Comparison of ENCODE assay signal across 8 cellular contexts in the genomic region with DNA sequence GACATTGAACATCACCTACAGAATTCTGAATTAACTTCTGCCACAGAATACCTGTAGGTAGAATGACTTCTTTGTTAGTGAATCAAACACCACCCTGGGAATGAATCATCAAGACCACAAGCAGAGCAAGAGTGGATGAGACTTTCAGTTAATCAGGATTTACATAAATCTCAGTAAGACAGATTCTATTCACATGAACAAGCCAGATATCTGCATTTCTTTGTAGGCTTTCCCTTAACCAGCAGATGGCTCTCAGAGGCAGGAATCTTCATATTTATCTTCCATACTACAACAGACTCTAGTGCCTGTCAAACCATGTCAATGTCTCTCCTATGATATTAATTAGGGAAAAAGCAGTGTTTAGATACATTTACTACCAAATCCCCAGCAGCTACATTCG.
DNase-seq lines count a peak whose midpoint lies in the region; ATAC-seq and TF ChIP-seq lines count a peak whose summit lies in the region.

No MANE protein-coding gene starts in this region.

- no peaks in the 10 kb centered on the region for H3K79me2 ChIP-seq in OCI-LY7 (ENCODE audit: insufficient read depth, low read depth, low read length)

- H3K4me1 ChIP-seq in A673 (ENCODE audit: insufficient read depth, low read length, poor library complexity, severe bottlenecking), result peaks cover 15% of the 10 kb centered on the region
- H3K4me1 ChIP-seq in OCI-LY7 (ENCODE audit: insufficient read depth, low read length, poor library complexity, severe bottlenecking), result no peaks in the 10 kb centered on the region

- no peak overlapping the region for H3K27ac ChIP-seq in A673 (ENCODE audit: low read depth, low read length, poor library complexity, severe bottlenecking)
- H3K27ac ChIP-seq in OCI-LY7 (ENCODE audit: low read depth, low read length, poor library complexity, severe bottlenecking), result no peak overlapping the region

- intact Hi-C loops in A673 (cut with micrococcal nuclease; ENCODE audit: unreplicated experiment) (loop anchor here (10.0 kb wide), 1 partner anchor 1533 kb away; no protein-coding TSS in a partner anchor), OCI-LY7 (cut with micrococcal nuclease; ENCODE audit: unreplicated experiment) (no loop called here)

- H3K36me3 ChIP-seq in A673 (ENCODE audit: insufficient read depth, low read length, poor library complexity, severe bottlenecking) (no peaks in the 10 kb centered on the region), OCI-LY7 (ENCODE audit: insufficient read depth, low read length) (no peaks in the 10 kb centered on the region)

- H3K27me3 ChIP-seq in A673 (replicated peaks; ENCODE audit: insufficient read depth, low read depth, low read length, poor library complexity), result no peaks in the 10 kb centered on the region

- POLR2A ChIA-PET in A673 (lab: Charles Lee; ENCODE audit: low non-redundant PET), result no interaction called here
- POLR2A ChIA-PET in OCI-LY7 (lab: Charles Lee), result interaction anchor here (0.8 to 1.2 kb wide), 2 partner anchors 17 to 540 kb away, joined by 4 read pairs; no protein-coding TSS in a partner anchor

- H2AFZ ChIP-seq in OCI-LY7 (ENCODE audit: low read length), result no peak overlapping the region

- ATAC-seq in HG02678 (IDR thresholded peaks at IDR 0.05; ENCODE audit: unreplicated experiment), result peak; percentile 90

- DNase-seq in A673 (ENCODE audit: low spot score) (peak; percentile 84), OCI-LY7 (ENCODE audit: low spot score) (peak; percentile 3), foreskin melanocyte (peak; percentile 37), DMS114 treated with DMSO at 0.1 percent for 48 hours (lab: John Stamatoyannopoulos, UW; ENCODE audit: unreplicated experiment) (no peak), erythroblast (lab: John Stamatoyannopoulos, UW) (no peak), MV-4-11 (lab: John Stamatoyannopoulos, UW) (no peak)

- CTCF ChIA-PET in A673 (lab: Charles Lee) (interaction anchor here (0.8 kb wide), 1 partner anchor 1497 kb away, joined by 3 read pairs; no protein-coding TSS in a partner anchor), OCI-LY7 (lab: Charles Lee; ENCODE audit: unreplicated experiment) (no interaction called here)

- TF ChIP-seq CTCF in A673 (conservative IDR thresholded peaks at IDR 0.05; ENCODE audit: low read depth, low read length), result peak; percentile 65
- 0 out of 2 replicates have a peak, but pooled peaks have one; percentile 6 for TF ChIP-seq CTCF in GM12875 (IDR thresholded peaks at IDR 0.05; ENCODE audit: borderline replicate concordance, insufficient read depth, low read depth, low read length)
- peak; percentile 52 for TF ChIP-seq CTCF in OCI-LY7 (conservative IDR thresholded peaks at IDR 0.05; ENCODE audit: low read length)

- no TSS peak for BruUV-seq in A673 (replicated peaks; lab: Mats Ljungman, UMichigan)
- no TSS peak for BruUV-seq in OCI-LY7 (replicated peaks; lab: Mats Ljungman, UMichigan)

- H3K9me3 ChIP-seq in A673 (ENCODE audit: low read depth, low read length, poor library complexity, severe bottlenecking), result no peaks in the 10 kb centered on the region
- no peaks in the 10 kb centered on the region for H3K9me3 ChIP-seq in OCI-LY7 (ENCODE audit: low read length)

- no peak overlapping the region for H3K4me2 ChIP-seq in OCI-LY7 (ENCODE audit: low read length)

- H3K9me2 ChIP-seq in OCI-LY7 (ENCODE audit: insufficient read depth, low read length), result no peaks in the 10 kb centered on the region

- H4K20me1 ChIP-seq in OCI-LY7 (ENCODE audit: insufficient read depth, low read length), result no peaks in the 10 kb centered on the region; the same call in 1 of the 2 replicates

- no peak overlapping the region for H3K4me3 ChIP-seq in A673 (ENCODE audit: low read depth, low read length, poor library complexity, severe bottlenecking)
- H3K4me3 ChIP-seq in GM12875 (ENCODE audit: low read depth, low read length), result no peak overlapping the region
- no peak overlapping the region for H3K4me3 ChIP-seq in OCI-LY7 (ENCODE audit: low read depth, low read length, poor library complexity, severe bottlenecking)

- TF ChIP-seq POLR2A in erythroblast (IDR thresholded peaks at IDR 0.05; ENCODE audit: low read length), result no peak

Comparison
In these comparisons a context has a peak if more than half of its experiments do, and no peak if none do; other contexts are left out.
1. DNase-seq: peak in A673 (single experiment), OCI-LY7 (single experiment) and foreskin melanocyte (single experiment); none in DMS114 treated with DMSO at 0.1 percent for 48 hours (single experiment), erythroblast (0 of 2) and MV-4-11 (single experiment).
2. CTCF ChIP-seq: peak in every context shown above with its lines; median percentile 65 in A673; 52 in OCI-LY7; 6 in GM12875.